Comparison of ENCODE assay signal across 13 cellular contexts in the genomic region with DNA sequence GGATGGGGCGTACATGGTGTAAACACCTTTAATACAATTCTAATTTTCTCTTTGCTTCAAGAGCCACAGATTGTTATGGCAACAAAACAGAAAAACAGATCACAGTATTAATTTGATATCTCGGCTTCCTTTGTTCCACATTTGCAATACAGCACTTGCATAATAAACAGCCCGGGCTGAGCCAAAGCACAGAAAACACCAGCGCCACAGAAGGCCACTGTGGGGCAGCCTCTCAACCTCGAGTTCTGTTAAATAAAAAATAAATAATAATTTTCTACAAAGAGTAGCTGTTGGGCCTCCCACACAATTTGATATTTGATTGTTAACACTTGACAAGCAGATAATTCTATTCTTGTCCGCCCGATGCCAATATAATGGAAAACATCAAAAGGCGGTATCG.
"Had no signal": no experiment of that assay in that cellular context is flagged by ENCODE, and none has a peak within 500 bp of the region (broad histone marks: within the 10 kb centered on the region; RNA-seq: fewer than 3 reads in every experiment).

No MANE protein-coding gene starts in this region.

- H3K27ac Mint-ChIP-seq: activated B cell treated with CpG ODN at 0.5 μM for 24 hours; activated CD8-positive, alpha-beta T cell treated with anti-CD3 and anti-CD28 coated beads for 36 hours; activated naive CD8-positive, alpha-beta T cell treated with anti-CD3 and anti-CD28 coated beads, Interleukin-2, amount 10 ng/mL, durations not matched to agents 7 days and 5 days; activated T-cell treated with anti-CD3 and anti-CD28 coated beads, Interleukin-2, amount 50 U/mL, for 72 hours; memory B cell; natural killer cell; progenitor cell of endocrine pancreas; stimulated activated naive CD8-positive, alpha-beta T cell treated with anti-CD3 and anti-CD28 coated beads, Interleukin-15, Interleukin-2, amounts not matched to agents 100 ng/mL and 50 ng/mL, for 24 hours had no signal

- H3K4me1 ChIP-seq: right lobe of liver, spleen had no signal

- H3K27me3 Mint-ChIP-seq: activated CD8-positive, alpha-beta T cell treated with anti-CD3 and anti-CD28 coated beads for 36 hours; progenitor cell of endocrine pancreas; stimulated activated naive CD8-positive, alpha-beta T cell treated with anti-CD3 and anti-CD28 coated beads, Interleukin-15, Interleukin-2, amounts not matched to agents 100 ng/mL and 50 ng/mL, for 24 hours had no signal

- H3K36me3 Mint-ChIP-seq: natural killer cell had no signal

- H3K4me3 Mint-ChIP-seq: activated B cell treated with CpG ODN at 0.5 μM for 24 hours; activated CD8-positive, alpha-beta T cell treated with anti-CD3 and anti-CD28 coated beads for 36 hours; activated naive CD8-positive, alpha-beta T cell treated with anti-CD3 and anti-CD28 coated beads, Interleukin-2, amount 10 ng/mL, durations not matched to agents 7 days and 5 days; activated T-cell treated with anti-CD3 and anti-CD28 coated beads, Interleukin-2, amount 50 U/mL, for 72 hours; memory B cell; natural killer cell; stimulated activated naive CD8-positive, alpha-beta T cell treated with anti-CD3 and anti-CD28 coated beads, Interleukin-15, Interleukin-2, amounts not matched to agents 100 ng/mL and 50 ng/mL, for 24 hours had no signal

- H3K4me3 ChIP-seq: right lobe of liver, spleen had no signal

- ATAC-seq: activated CD8-positive, alpha-beta T cell treated with anti-CD3 and anti-CD28 coated beads for 36 hours; left colon; natural killer cell; right lobe of liver had no signal

- DNase-seq: activated B cell treated with CpG ODN at 0.5 μM for 24 hours; activated CD4-positive, alpha-beta T cell treated with anti-CD3 and anti-CD28 coated beads for 48 hours; activated CD8-positive, alpha-beta memory T cell treated with anti-CD3 and anti-CD28 coated beads, Interleukin-2, amount 50 U/mL, for 4 hours; activated CD8-positive, alpha-beta T cell treated with anti-CD3 and anti-CD28 coated beads for 36 hours; activated naive CD8-positive, alpha-beta T cell treated with anti-CD3 and anti-CD28 coated beads, Interleukin-2, amount 10 ng/mL, durations not matched to agents 7 days and 5 days; activated T-cell treated with anti-CD3 and anti-CD28 coated beads, Interleukin-2, amount 50 U/mL, for 72 hours; left colon; natural killer cell; right lobe of liver; spleen had no signal

- H3K4me1 Mint-ChIP-seq: activated B cell treated with CpG ODN at 0.5 μM for 24 hours, memory B cell had no signal

- H3K27ac ChIP-seq: right lobe of liver, spleen had no signal

- H3K9me3 Mint-ChIP-seq: activated CD8-positive, alpha-beta T cell treated with anti-CD3 and anti-CD28 coated beads for 36 hours; memory B cell; natural killer cell; stimulated activated naive CD8-positive, alpha-beta T cell treated with anti-CD3 and anti-CD28 coated beads, Interleukin-15, Interleukin-2, amounts not matched to agents 100 ng/mL and 50 ng/mL, for 24 hours had no signal

- H3K27me3 ChIP-seq: right lobe of liver, spleen had no signal

- H3K36me3 ChIP-seq: right lobe of liver, spleen had no signal

- H3K9me3 ChIP-seq: right lobe of liver had no signal
